In the genomic region with DNA sequence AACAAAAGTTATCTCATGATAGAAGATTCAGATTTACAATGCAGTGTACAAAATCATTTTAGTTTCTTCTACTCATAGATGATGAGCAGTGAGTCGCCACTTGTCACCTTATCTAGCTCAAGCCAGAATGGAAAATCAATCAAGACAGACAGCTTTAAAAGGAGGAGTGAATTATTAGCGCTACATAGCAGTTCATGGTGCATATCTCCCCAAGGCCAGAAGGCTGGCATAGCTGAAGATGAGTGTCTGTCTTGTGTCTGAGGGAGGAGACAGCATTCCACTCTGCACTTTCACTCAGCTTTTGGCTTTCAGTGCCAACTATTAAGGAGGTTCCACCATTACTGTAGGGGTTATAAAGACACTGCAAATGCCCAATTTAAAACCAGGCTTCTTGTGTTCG, we compare ENCODE assay signal across 32 cellular contexts.
"Had no signal": no experiment of that assay in that cellular context is flagged by ENCODE, and none has a peak within 500 bp of the region (broad histone marks: within the 10 kb centered on the region; RNA-seq: fewer than 3 reads in every experiment).

No MANE protein-coding gene starts in this region.

- H3K4me1 Mint-ChIP-seq: activated CD4-positive, alpha-beta T cell treated with anti-CD3 and anti-CD28 coated beads for 36 hours; activated CD8-positive, alpha-beta memory T cell treated with anti-CD3 and anti-CD28 coated beads, Interleukin-2, amount 10 ng/mL, durations not matched to agents 7 days and 5 days; immature natural killer cell; naive thymus-derived CD8-positive, alpha-beta T cell; stimulated activated memory B cell treated with anti-CD40 and anti-IgM and Interleukin-4, amounts not matched to agents 10 μg/mL and 1 μg/mL and 100 μg/mL, for 72 hours; stimulated activated naive CD8-positive, alpha-beta T cell treated with anti-CD3 and anti-CD28 coated beads, Interleukin-15, amount 100 ng/mL, for 72 hours; T-helper 17 cell had no signal

- H3K4me1 ChIP-seq: ascending aorta, neural progenitor cell, parathyroid adenoma, psoas muscle, sigmoid colon, thyroid gland, upper lobe of left lung, vagina had no signal

- DNase-seq: activated CD4-positive, alpha-beta T cell treated with anti-CD3 and anti-CD28 coated beads for 36 hours; activated CD4-positive, CD25-positive, alpha-beta regulatory T cell; activated CD8-positive, alpha-beta memory T cell treated with anti-CD3 and anti-CD28 coated beads, Interleukin-2, amount 10 ng/mL, durations not matched to agents 7 days and 5 days; activated CD8-positive, alpha-beta T cell treated with anti-CD3 and anti-CD28 coated beads, Interleukin-2, amount 10 ng/mL, durations not matched to agents 7 days and 5 days; activated T-cell treated with anti-CD3 and anti-CD28 coated beads, Interleukin-2, amount 50 U/mL, for 48 hours; brain microvascular endothelial cell; effector memory CD8-positive, alpha-beta T cell; heart left ventricle; hypothalamus; immature natural killer cell; left ventricle myocardium superior; mammary epithelial cell; naive thymus-derived CD8-positive, alpha-beta T cell; occipital lobe; psoas muscle; sigmoid colon; small intestine; stimulated activated CD4-positive, alpha-beta T cell treated with anti-CD3 and anti-CD28 coated beads, Interleukin-4, amount 100 ng/mL, for 24 hours; stimulated activated naive CD8-positive, alpha-beta T cell treated with anti-CD3 and anti-CD28 coated beads, Interleukin-15, amount 100 ng/mL, for 72 hours; substantia nigra; T-helper 17 cell; T1000; thyroid gland; upper lobe of left lung had no signal

- H3K9ac ChIP-seq: neural progenitor cell, parathyroid adenoma had no signal

- H3K27ac ChIP-seq: ascending aorta, brain microvascular endothelial cell, coronary artery, heart left ventricle, neural progenitor cell, parathyroid adenoma, psoas muscle, sigmoid colon, thyroid gland, upper lobe of left lung, vagina had no signal

- H3K36me3 Mint-ChIP-seq: activated CD8-positive, alpha-beta memory T cell treated with anti-CD3 and anti-CD28 coated beads, Interleukin-2, amount 10 ng/mL, durations not matched to agents 7 days and 5 days; activated naive CD8-positive, alpha-beta T cell; immature natural killer cell; naive thymus-derived CD8-positive, alpha-beta T cell; neural progenitor cell; stimulated activated memory B cell treated with anti-CD40 and anti-IgM and Interleukin-4, amounts not matched to agents 10 μg/mL and 1 μg/mL and 100 μg/mL, for 72 hours had no signal

- H3K4me3 ChIP-seq: ascending aorta, coronary artery, heart left ventricle, neural progenitor cell, psoas muscle, sigmoid colon, thyroid gland, upper lobe of left lung, vagina had no signal

- H3K27me3 Mint-ChIP-seq: activated CD4-positive, alpha-beta T cell treated with anti-CD3 and anti-CD28 coated beads for 36 hours; activated CD8-positive, alpha-beta memory T cell treated with anti-CD3 and anti-CD28 coated beads, Interleukin-2, amount 10 ng/mL, durations not matched to agents 7 days and 5 days; activated naive CD8-positive, alpha-beta T cell; effector memory CD8-positive, alpha-beta T cell; naive thymus-derived CD8-positive, alpha-beta T cell; stimulated activated memory B cell treated with anti-CD40 and anti-IgM and Interleukin-4, amounts not matched to agents 10 μg/mL and 1 μg/mL and 100 μg/mL, for 72 hours; stimulated activated naive CD8-positive, alpha-beta T cell treated with anti-CD3 and anti-CD28 coated beads, Interleukin-15, amount 100 ng/mL, for 72 hours; T-helper 17 cell had no signal

- H3K4me3 Mint-ChIP-seq: activated CD4-positive, alpha-beta T cell treated with anti-CD3 and anti-CD28 coated beads for 36 hours; activated CD8-positive, alpha-beta memory T cell treated with anti-CD3 and anti-CD28 coated beads, Interleukin-2, amount 10 ng/mL, durations not matched to agents 7 days and 5 days; activated CD8-positive, alpha-beta T cell treated with anti-CD3 and anti-CD28 coated beads, Interleukin-2, amount 10 ng/mL, durations not matched to agents 7 days and 5 days; activated naive CD8-positive, alpha-beta T cell; effector memory CD8-positive, alpha-beta T cell; immature natural killer cell; naive thymus-derived CD8-positive, alpha-beta T cell; neural progenitor cell; stimulated activated memory B cell treated with anti-CD40 and anti-IgM and Interleukin-4, amounts not matched to agents 10 μg/mL and 1 μg/mL and 100 μg/mL, for 72 hours; stimulated activated naive CD8-positive, alpha-beta T cell treated with anti-CD3 and anti-CD28 coated beads, Interleukin-15, amount 100 ng/mL, for 72 hours; T-helper 17 cell had no signal

- H3K79me2 ChIP-seq: parathyroid adenoma had no signal

- H3K27ac Mint-ChIP-seq: activated CD4-positive, alpha-beta T cell treated with anti-CD3 and anti-CD28 coated beads for 36 hours; activated CD8-positive, alpha-beta memory T cell treated with anti-CD3 and anti-CD28 coated beads, Interleukin-2, amount 10 ng/mL, durations not matched to agents 7 days and 5 days; activated CD8-positive, alpha-beta T cell treated with anti-CD3 and anti-CD28 coated beads, Interleukin-2, amount 10 ng/mL, durations not matched to agents 7 days and 5 days; activated naive CD8-positive, alpha-beta T cell; activated T-helper 2 cell treated with anti-CD3 and anti-CD28 coated beads, Interferon-gamma antibody, Interleukin-2, Interleukin-4, amounts not matched to agents 10 μg/mL and 5 μg/mL and 100 μg/mL, durations not matched to agents 14 hours and 24 hours and 36 hours; effector memory CD8-positive, alpha-beta T cell; immature natural killer cell; naive thymus-derived CD8-positive, alpha-beta T cell; neural progenitor cell; stimulated activated memory B cell treated with anti-CD40 and anti-IgM and Interleukin-4, amounts not matched to agents 10 μg/mL and 1 μg/mL and 100 μg/mL, for 72 hours; stimulated activated naive CD8-positive, alpha-beta T cell treated with anti-CD3 and anti-CD28 coated beads, Interleukin-15, amount 100 ng/mL, for 72 hours; T-helper 17 cell had no signal

- H3K27me3 ChIP-seq: ascending aorta, brain microvascular endothelial cell, heart left ventricle, neural progenitor cell, sigmoid colon, thyroid gland, upper lobe of left lung, vagina had no signal

- H3K4me2 ChIP-seq: neural progenitor cell had no signal

- H3K9me3 ChIP-seq: ascending aorta, heart left ventricle, psoas muscle, thyroid gland, upper lobe of left lung, vagina had no signal

- H3K9me3 Mint-ChIP-seq: neural progenitor cell; stimulated activated memory B cell treated with anti-CD40 and anti-IgM and Interleukin-4, amounts not matched to agents 10 μg/mL and 1 μg/mL and 100 μg/mL, for 72 hours had no signal

- H3K36me3 ChIP-seq: ascending aorta, brain microvascular endothelial cell, heart left ventricle, neural progenitor cell, sigmoid colon, thyroid gland, upper lobe of left lung, vagina had no signal

- ATAC-seq: activated CD4-positive, alpha-beta T cell treated with anti-CD3 and anti-CD28 coated beads for 36 hours; activated CD8-positive, alpha-beta memory T cell treated with anti-CD3 and anti-CD28 coated beads, Interleukin-2, amount 10 ng/mL, durations not matched to agents 7 days and 5 days; activated CD8-positive, alpha-beta T cell treated with anti-CD3 and anti-CD28 coated beads, Interleukin-2, amount 10 ng/mL, durations not matched to agents 7 days and 5 days; effector memory CD8-positive, alpha-beta T cell; heart left ventricle; left ventricle myocardium superior; naive thymus-derived CD8-positive, alpha-beta T cell; psoas muscle; stimulated activated memory B cell treated with anti-CD40 and anti-IgM and Interleukin-4, amounts not matched to agents 10 μg/mL and 1 μg/mL and 100 μg/mL, for 72 hours; stimulated activated naive CD8-positive, alpha-beta T cell treated with anti-CD3 and anti-CD28 coated beads, Interleukin-15, amount 100 ng/mL, for 72 hours; T-helper 17 cell had no signal

- H2AFZ ChIP-seq: neural progenitor cell, parathyroid adenoma had no signal
